Comparison of ENCODE assay signal across 11 cellular contexts in genomic region chr17:55783684-55784245, GRCh38. TPM values are rescaled to one million over a fixed set of nuclear protein-coding genes. Genes with fewer than 3 reads are reported as not detected.
DNase-seq lines count a peak whose midpoint lies in the region; ATAC-seq and TF ChIP-seq lines count a peak whose summit lies in the region.
"Had no signal": no experiment of that assay in that cellular context is flagged by ENCODE, and none has a peak within 500 bp of the region (broad histone marks: within the 10 kb centered on the region; RNA-seq: fewer than 3 reads in every experiment).

No MANE protein-coding gene starts in this region.

- peak; percentile 66 for ATAC-seq in body of pancreas
- peak; percentile 80 to 96 for ATAC-seq in upper lobe of left lung (ENCODE audit: low FRiP score in 2 of 2)
- no peak for ATAC-seq in activated CD8-positive, alpha-beta memory T cell treated with anti-CD3 and anti-CD28 coated beads, Interleukin-2, amount 10 ng/mL, durations not matched to agents 7 days and 5 days
- ATAC-seq in GM21737 (IDR thresholded peaks at IDR 0.05; ENCODE audit: unreplicated experiment) = no peak

- no peaks in the 10 kb centered on the region for H3K9me3 ChIP-seq in body of pancreas
- no peaks in the 10 kb centered on the region for H3K9me3 ChIP-seq in upper lobe of left lung

- no peak overlapping the region for H3K27ac Mint-ChIP-seq in activated CD8-positive, alpha-beta memory T cell treated with anti-CD3 and anti-CD28 coated beads, Interleukin-2, amount 10 ng/mL, durations not matched to agents 7 days and 5 days

- peak in 2 of 4 donors; percentile 15 to 58 for TF ChIP-seq EP300 in upper lobe of left lung (IDR thresholded peaks at IDR 0.05)

- H3K4me3 Mint-ChIP-seq in activated CD8-positive, alpha-beta memory T cell treated with anti-CD3 and anti-CD28 coated beads, Interleukin-2, amount 10 ng/mL, durations not matched to agents 7 days and 5 days = no peak overlapping the region

- H3K4me1 Mint-ChIP-seq in activated CD8-positive, alpha-beta memory T cell treated with anti-CD3 and anti-CD28 coated beads, Interleukin-2, amount 10 ng/mL, durations not matched to agents 7 days and 5 days = no peaks in the 10 kb centered on the region

- no peaks in the 10 kb centered on the region for H3K36me3 ChIP-seq in body of pancreas (replicated peaks in 1 of 2; ENCODE audit: insufficient read depth in 1 of 2, low read depth in 2 of 2)
- peaks cover 0 to 2% (median 0%) of the 10 kb centered on the region in 4 donors for H3K36me3 ChIP-seq in upper lobe of left lung

- H3K27ac ChIP-seq in body of pancreas (no peak overlapping the region), upper lobe of left lung (peak overlapping the region in 3 of 4 donors; percentile 50 to 64 (median 55))
- H3K27ac ChIP-seq: 22Rv1, parathyroid adenoma had no signal

- 73 to 86% methylated on average over 16 of the region's 16 CpGs for WGBS in body of pancreas, 2 donors
- WGBS in upper lobe of left lung, 2 donors = 47 to 64% methylated on average over 16 of the region's 16 CpGs

- intact Hi-C loops in body of pancreas (cut with DNase I) = no loop called here

- H3K4me1 ChIP-seq in body of pancreas (no peaks in the 10 kb centered on the region), upper lobe of left lung (peaks cover 0 to 5% (median 0%) of the 10 kb centered on the region in 4 donors)
- H3K4me1 ChIP-seq: parathyroid adenoma had no signal

- no peak for TF ChIP-seq CTCF in body of pancreas (IDR thresholded peaks at IDR 0.05)
- TF ChIP-seq CTCF in upper lobe of left lung (IDR thresholded peaks at IDR 0.05) = no peak

- H3K4me3 ChIP-seq in body of pancreas (no peak overlapping the region), upper lobe of left lung (no peak overlapping the region)

- H3K9me3 Mint-ChIP-seq in activated CD8-positive, alpha-beta memory T cell treated with anti-CD3 and anti-CD28 coated beads, Interleukin-2, amount 10 ng/mL, durations not matched to agents 7 days and 5 days (ENCODE audit: low read depth) = no peaks in the 10 kb centered on the region

- DNase-seq in DMS53 (lab: John Stamatoyannopoulos, UW) (peak; percentile 41), DMS53 treated with DMSO at 0.1 percent for 48 hours (lab: John Stamatoyannopoulos, UW; ENCODE audit: unreplicated experiment) (no peak), body of pancreas (peak; percentile 16 to 38 (median 34)), iPS-NIHi11 (ENCODE audit: low spot score) (peak; percentile 8), upper lobe of left lung (peak; percentile 35 to 39), NCI-H146 (lab: John Stamatoyannopoulos, UW) (no peak)
- no peak for DNase-seq in activated CD8-positive, alpha-beta memory T cell treated with anti-CD3 and anti-CD28 coated beads, Interleukin-2, amount 10 ng/mL, durations not matched to agents 7 days and 5 days
- DNase-seq: NCI-H1105 had no signal

- no peaks in the 10 kb centered on the region for H3K27me3 ChIP-seq in body of pancreas
- no peaks in the 10 kb centered on the region for H3K27me3 ChIP-seq in upper lobe of left lung

- no peaks in the 10 kb centered on the region for H3K36me3 Mint-ChIP-seq in activated CD8-positive, alpha-beta memory T cell treated with anti-CD3 and anti-CD28 coated beads, Interleukin-2, amount 10 ng/mL, durations not matched to agents 7 days and 5 days

- CTCF ChIA-PET in activated CD8-positive, alpha-beta memory T cell treated with anti-CD3 and anti-CD28 coated beads, Interleukin-2, amount 10 ng/mL, durations not matched to agents 7 days and 5 days (lab: Charles Lee) = interaction anchor here (2.4 kb wide), 1 partner anchor 14 kb away, joined by 9 read pairs; no protein-coding TSS in a partner anchor

- peaks cover 6% of the 10 kb centered on the region for H3K27me3 Mint-ChIP-seq in activated CD8-positive, alpha-beta memory T cell treated with anti-CD3 and anti-CD28 coated beads, Interleukin-2, amount 10 ng/mL, durations not matched to agents 7 days and 5 days

- TF ChIP-seq POLR2A in body of pancreas (IDR thresholded peaks at IDR 0.05) (no peak), upper lobe of left lung (IDR thresholded peaks at IDR 0.05) (no peak)

RNA-seq across cellular contexts. Expression of gene PCTP, which starts 32.9 kb away (rescaled TPM):
- total RNA-seq in body of pancreas (10 to 100 TPM in 1 of 2 donors, 1 to 10 TPM in 1; 5.6 to 13.0 TPM), upper lobe of left lung (10 to 100 TPM; 13.6 to 28.3 (median 21.9) TPM)
- total RNA-seq in activated CD8-positive, alpha-beta memory T cell treated with anti-CD3 and anti-CD28 coated beads, Interleukin-2, amount 10 ng/mL, durations not matched to agents 7 days and 5 days = 1 to 10 TPM; 6.4 to 9.9 TPM

Comparison
In these comparisons a context has a peak if more than half of its experiments do, and no peak if none do; other contexts are left out.
1. DNase-seq: peak in DMS53 (single experiment), body of pancreas (4 of 4), iPS-NIHi11 (single experiment) and upper lobe of left lung (2 of 2); none in DMS53 treated with DMSO at 0.1 percent for 48 hours (single experiment), NCI-H146 (single experiment) and activated CD8-positive, alpha-beta memory T cell treated with anti-CD3 and anti-CD28 coated beads, Interleukin-2, amount 10 ng/mL, durations not matched to agents 7 days and 5 days (single experiment).
2. ATAC-seq: peak in body of pancreas (single experiment) and upper lobe of left lung (2 of 2); none in activated CD8-positive, alpha-beta memory T cell treated with anti-CD3 and anti-CD28 coated beads, Interleukin-2, amount 10 ng/mL, durations not matched to agents 7 days and 5 days (single experiment) and GM21737 (single experiment).
3. H3K27ac ChIP-seq: peak in upper lobe of left lung (3 of 4); none in body of pancreas (0 of 4).